In the genomic region with DNA sequence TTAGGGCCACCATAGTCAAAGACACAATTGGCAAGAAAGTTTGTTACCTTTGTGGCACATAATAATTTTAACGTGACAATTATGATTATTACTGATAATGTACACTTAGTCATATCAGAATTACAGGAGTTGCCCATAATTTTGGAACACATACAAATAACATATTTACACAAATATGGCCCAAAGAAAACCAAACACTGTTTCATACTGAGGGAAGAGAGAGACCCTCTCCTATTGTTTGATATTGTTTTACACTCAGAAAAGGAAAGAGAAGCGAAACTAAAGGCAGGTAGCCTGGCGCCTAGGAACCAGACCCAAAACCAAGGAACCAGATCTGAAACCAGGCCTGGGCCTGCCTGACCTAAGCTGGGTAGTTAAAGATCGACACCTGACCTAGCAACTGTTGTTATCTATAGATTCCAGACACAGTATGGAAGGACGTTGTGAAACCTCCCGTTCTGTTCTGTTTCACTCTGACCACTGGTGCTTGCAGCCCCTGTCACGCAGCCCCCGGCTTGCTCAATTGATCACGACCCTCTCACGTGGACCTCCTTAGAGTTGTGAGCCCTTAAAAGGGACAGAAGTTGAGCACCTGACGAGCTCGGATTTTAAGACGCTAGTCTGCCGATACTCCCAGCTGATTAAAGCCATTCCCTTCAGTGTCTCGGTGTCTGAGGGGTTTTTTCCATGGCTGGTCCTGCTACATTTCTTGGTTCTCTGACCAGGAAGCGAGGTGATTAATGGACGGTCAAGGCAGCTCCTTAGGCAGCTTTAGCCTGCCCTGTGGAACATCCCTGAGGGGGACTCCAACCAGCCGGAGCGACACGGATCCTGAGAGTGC, we compare ENCODE assay signal across 22 cellular contexts. TPM values are rescaled to one million over a fixed set of nuclear protein-coding genes. Genes with fewer than 3 reads are reported as not detected.
DNase-seq lines count a peak whose midpoint lies in the region; ATAC-seq, FAIRE-seq and TF ChIP-seq lines count a peak whose summit lies in the region.
"Had no signal": no experiment of that assay in that cellular context is flagged by ENCODE, and none has a peak within 500 bp of the region (broad histone marks: within the 10 kb centered on the region; RNA-seq: fewer than 3 reads in every experiment).

No MANE protein-coding gene starts in this region.

- no peaks in the 10 kb centered on the region for H3K27me3 ChIP-seq in upper lobe of left lung
- H3K27me3 ChIP-seq: BLaER1, testis had no signal

- H3K36me3 ChIP-seq in upper lobe of left lung, result no peaks in the 10 kb centered on the region
- H3K36me3 ChIP-seq: BLaER1 had no signal

- TF ChIP-seq CTCF in GM12865 (IDR thresholded peaks at IDR 0.05; ENCODE audit: insufficient read depth, low read depth, low read length, missing control alignments) (no peak), upper lobe of left lung (IDR thresholded peaks at IDR 0.05) (no peak)

- no peak for TF ChIP-seq EP300 in upper lobe of left lung (IDR thresholded peaks at IDR 0.05)

- H3K27ac ChIP-seq in upper lobe of left lung, result no peak overlapping the region
- H3K27ac ChIP-seq: BLaER1, psoas muscle, testis had no signal

- WGBS in upper lobe of left lung, 2 donors, result 84 to 91% methylated on average over 18 to 20 of the region's 20 CpGs

- no peaks in the 10 kb centered on the region for H3K4me1 ChIP-seq in upper lobe of left lung
- H3K4me1 ChIP-seq: BLaER1, psoas muscle, testis had no signal

- H3K4me3 ChIP-seq in GM12865 (ENCODE audit: low read depth, low read length) (no peak overlapping the region), upper lobe of left lung (no peak overlapping the region)
- H3K4me3 ChIP-seq: BLaER1, psoas muscle, testis had no signal

- FAIRE-seq in frontal cortex (lab: Jason Lieb, UNC), result no peak
- FAIRE-seq: endothelial cell of umbilical vein, GM12891 had no signal

- H3K9me3 ChIP-seq in upper lobe of left lung, result peaks cover 0 to 4% (median 2%) of the 10 kb centered on the region in 4 donors
- H3K9me3 ChIP-seq: testis had no signal

- TF ChIP-seq POLR2A in upper lobe of left lung (IDR thresholded peaks at IDR 0.05), result no peak

- peak; percentile 82 for ATAC-seq in GM19438 (IDR thresholded peaks at IDR 0.05; ENCODE audit: low read depth, unreplicated experiment)
- ATAC-seq in HG03025 (IDR thresholded peaks at IDR 0.05; ENCODE audit: low FRiP score, unreplicated experiment), result peak; percentile 78
- no peak for ATAC-seq in upper lobe of left lung (ENCODE audit: low FRiP score in 2 of 2)
- no peak for ATAC-seq in HG02623 (IDR thresholded peaks at IDR 0.05; ENCODE audit: unreplicated experiment)
- ATAC-seq in GM21723 (IDR thresholded peaks at IDR 0.05; ENCODE audit: unreplicated experiment), result no peak
- ATAC-seq: activated CD8-positive, alpha-beta T cell treated with anti-CD3 and anti-CD28 coated beads, Interleukin-2, amount 10 ng/mL, durations not matched to agents 7 days and 5 days; psoas muscle had no signal

- DNase-seq in GM12865 (ENCODE audit: low read depth), result peak; percentile 50
- DNase-seq in OCI-M1 (lab: John Stamatoyannopoulos, UW), result peak; percentile 95
- DNase-seq in upper lobe of left lung, result no peak
- DNase-seq in frontal cortex (ENCODE audit: low spot score in 2 of 2), result no peak
- DNase-seq: activated CD4-positive, CD25-positive, alpha-beta regulatory T cell; activated CD8-positive, alpha-beta T cell treated with anti-CD3 and anti-CD28 coated beads, Interleukin-2, amount 10 ng/mL, durations not matched to agents 7 days and 5 days; activated T-cell treated with anti-CD3 and anti-CD28 coated beads, Interleukin-2, amount 50 U/mL, for 48 hours; H7; kidney glomerular epithelial cell; NCI-H146; NCI-H82; psoas muscle; stimulated activated CD8-positive, alpha-beta memory T cell treated with anti-CD3 and anti-CD28 coated beads, Interleukin-4, amount 100 ng/mL, for 48 hours; testis had no signal

RNA-seq across cellular contexts. Expression of a gene that starts 27.9 kb away (rescaled TPM):
- total RNA-seq in upper lobe of left lung, result 10 to 100 TPM; 12.6 to 33.0 (median 30.0) TPM
- total RNA-seq in frontal cortex, result 60.7 TPM

RNA-seq across cellular contexts. Expression of a gene that starts 30.1 kb away (rescaled TPM):
- 100 to 1,000 TPM in 1 of 6 donors, 10 to 100 TPM in 5; 44.2 to 125 (median 62.0) TPM for total RNA-seq in upper lobe of left lung
- 7.3 TPM for total RNA-seq in frontal cortex
- total RNA-seq: activated CD8-positive, alpha-beta T cell treated with anti-CD3 and anti-CD28 coated beads, Interleukin-2, amount 10 ng/mL, durations not matched to agents 7 days and 5 days; G401 had no signal

Comparison
In these comparisons a context has a peak if more than half of its experiments do, and no peak if none do; other contexts are left out.
1. DNase-seq: peak in GM12865 (single experiment) and OCI-M1 (single experiment); none in upper lobe of left lung (0 of 2) and frontal cortex (0 of 2).
2. ATAC-seq: peak in GM19438 (single experiment) and HG03025 (single experiment); none in upper lobe of left lung (0 of 2), HG02623 (single experiment) and GM21723 (single experiment).